Comparison of ENCODE assay signal across 8 cellular contexts in genomic region chr3:188749010-188749617, GRCh38.
DNase-seq lines count a peak whose midpoint lies in the region; ATAC-seq, FAIRE-seq and TF ChIP-seq lines count a peak whose summit lies in the region.

No MANE protein-coding gene starts in this region.

- FAIRE-seq in D721Med (lab: Jason Lieb, UNC), result no peak

- DNase-seq in D721Med (ENCODE audit: insufficient read length, low spot score), result no peak
- peak; percentile 34 for DNase-seq in HT1080 (ENCODE audit: low read depth)
- DNase-seq in activated CD4-positive, alpha-beta T cell treated with anti-CD3 and anti-CD28 coated beads, Interleukin-2, amount 10 ng/mL, durations not matched to agents 24 days and 14 days, result peak; percentile 85
- peak; percentile 59 for DNase-seq in epithelial cell of esophagus (ENCODE audit: low read depth)
- peak; percentile 18 to 32 for DNase-seq in stimulated activated CD4-positive, alpha-beta T cell treated with anti-CD3 and anti-CD28 coated beads, Interleukin-1b, Interleukin-23, amount 100 ng/mL, for 1 hour (ENCODE audit: low read depth in 2 of 2)
- no peak for DNase-seq in inferior parietal cortex (ENCODE audit: extremely low spot score)
- no peak for DNase-seq in GM19240 (ENCODE audit: insufficient read length, low spot score)

- H3K4me3 Mint-ChIP-seq in activated CD4-positive, alpha-beta T cell treated with anti-CD3 and anti-CD28 coated beads, Interleukin-2, amount 10 ng/mL, durations not matched to agents 24 days and 14 days, result no peak overlapping the region

- intact Hi-C loops in activated CD4-positive, alpha-beta T cell treated with anti-CD3 and anti-CD28 coated beads, Interleukin-2, amount 10 ng/mL, durations not matched to agents 24 days and 14 days (cut with micrococcal nuclease), result no loop called here

- ATAC-seq in GM18498 (IDR thresholded peaks at IDR 0.05; ENCODE audit: unreplicated experiment), result no peak

- peaks cover 3% of the 10 kb centered on the region for H3K36me3 Mint-ChIP-seq in activated CD4-positive, alpha-beta T cell treated with anti-CD3 and anti-CD28 coated beads, Interleukin-2, amount 10 ng/mL, durations not matched to agents 24 days and 14 days (ENCODE audit: low read depth)

- peaks cover 21% of the 10 kb centered on the region for H3K4me1 Mint-ChIP-seq in activated CD4-positive, alpha-beta T cell treated with anti-CD3 and anti-CD28 coated beads, Interleukin-2, amount 10 ng/mL, durations not matched to agents 24 days and 14 days

- TF ChIP-seq CTCF in D721Med (IDR thresholded peaks at IDR 0.05; ENCODE audit: insufficient read depth, missing control alignments), result peak; percentile 32
- TF ChIP-seq CTCF in epithelial cell of esophagus (IDR thresholded peaks at IDR 0.05; ENCODE audit: insufficient read depth, low read depth, low read length, missing control alignments), result peak; percentile 50

- H3K4me3 ChIP-seq in epithelial cell of esophagus (ENCODE audit: low read length), result no peak overlapping the region

- no peaks in the 10 kb centered on the region for H3K9me3 Mint-ChIP-seq in activated CD4-positive, alpha-beta T cell treated with anti-CD3 and anti-CD28 coated beads, Interleukin-2, amount 10 ng/mL, durations not matched to agents 24 days and 14 days

- no peak overlapping the region for H3K27ac Mint-ChIP-seq in activated CD4-positive, alpha-beta T cell treated with anti-CD3 and anti-CD28 coated beads, Interleukin-2, amount 10 ng/mL, durations not matched to agents 24 days and 14 days

- peaks cover 6% of the 10 kb centered on the region for H3K27me3 Mint-ChIP-seq in activated CD4-positive, alpha-beta T cell treated with anti-CD3 and anti-CD28 coated beads, Interleukin-2, amount 10 ng/mL, durations not matched to agents 24 days and 14 days

Comparison
In these comparisons a context has a peak if more than half of its experiments do, and no peak if none do; other contexts are left out.
1. DNase-seq: peak in HT1080 (single experiment), activated CD4-positive, alpha-beta T cell treated with anti-CD3 and anti-CD28 coated beads, Interleukin-2, amount 10 ng/mL, durations not matched to agents 24 days and 14 days (single experiment), epithelial cell of esophagus (single experiment) and stimulated activated CD4-positive, alpha-beta T cell treated with anti-CD3 and anti-CD28 coated beads, Interleukin-1b, Interleukin-23, amount 100 ng/mL, for 1 hour (2 of 2); none in D721Med (single experiment), inferior parietal cortex (single experiment) and GM19240 (single experiment).